ENCODE assay signal across 1 cellular context in genomic region chr10:84140036-84140379, GRCh38.
TF ChIP-seq lines count a peak whose summit lies in the region.

No MANE protein-coding gene starts in this region.

TF ChIP-seq in GM12878, 131 proteins besides CTCF, POLR2A, EP300 and RAD21 (continued from another document):
- TF ChIP-seq ELK1 (IDR thresholded peaks at IDR 0.05; ENCODE audit: low read depth, low read length), result no peak
- no peak for TF ChIP-seq TBL1XR1 (IDR thresholded peaks at IDR 0.05; ENCODE audit: low read depth, low read length)
- no peak for TF ChIP-seq BCL11A (IDR thresholded peaks at IDR 0.05; ENCODE audit: low read depth, low read length)
